1 cellular context compared by ENCODE assay signal in the genomic region with DNA sequence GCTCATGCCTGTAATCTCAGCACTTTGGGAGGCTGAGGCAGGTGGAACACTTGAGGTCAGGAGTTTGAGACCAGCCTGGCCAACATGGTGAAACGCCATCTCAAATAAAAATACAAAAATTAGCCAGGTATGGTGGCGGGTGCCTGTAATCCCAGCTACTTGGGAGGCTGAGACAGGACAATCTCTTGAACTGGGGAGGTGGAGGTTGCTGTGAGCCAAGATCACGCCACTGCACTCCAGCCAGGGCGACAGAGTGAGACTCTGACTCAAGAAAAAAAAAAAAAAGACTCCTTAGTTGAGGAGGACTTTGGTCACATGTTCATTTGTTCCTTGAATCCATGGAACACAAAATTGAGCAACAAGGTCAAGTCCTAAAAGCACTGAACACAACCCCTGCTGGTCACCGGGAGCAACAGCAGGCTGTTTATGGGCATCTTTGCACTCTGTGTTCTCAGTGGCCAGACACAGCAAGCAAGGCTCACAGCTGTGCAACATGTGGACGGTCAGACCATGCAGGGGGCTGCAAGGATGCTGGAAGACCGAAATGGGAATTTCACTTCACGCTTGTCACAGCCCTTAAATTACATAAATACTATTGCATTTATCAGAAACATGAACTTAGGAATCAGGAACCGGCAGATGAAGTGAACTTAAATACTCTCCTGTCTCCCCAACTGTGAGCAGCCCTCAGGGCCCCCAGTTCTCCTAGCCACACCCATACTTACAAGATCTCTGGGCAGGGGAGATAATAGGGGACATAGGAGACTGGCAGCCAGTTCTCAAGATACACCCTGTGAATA.
TF ChIP-seq lines count a peak whose summit lies in the region.

No MANE protein-coding gene starts in this region.

TF ChIP-seq in K562, 482 proteins besides CTCF, POLR2A, EP300 and RAD21 (continues in another document):
- TF ChIP-seq GATA2 (CRISPR knock-in tag; IDR thresholded peaks at IDR 0.05), result no peak
- peak; percentile 51 for TF ChIP-seq SMAD4 (CRISPR knock-in tag; conservative IDR thresholded peaks at IDR 0.05)
- TF ChIP-seq, protein P1, sequence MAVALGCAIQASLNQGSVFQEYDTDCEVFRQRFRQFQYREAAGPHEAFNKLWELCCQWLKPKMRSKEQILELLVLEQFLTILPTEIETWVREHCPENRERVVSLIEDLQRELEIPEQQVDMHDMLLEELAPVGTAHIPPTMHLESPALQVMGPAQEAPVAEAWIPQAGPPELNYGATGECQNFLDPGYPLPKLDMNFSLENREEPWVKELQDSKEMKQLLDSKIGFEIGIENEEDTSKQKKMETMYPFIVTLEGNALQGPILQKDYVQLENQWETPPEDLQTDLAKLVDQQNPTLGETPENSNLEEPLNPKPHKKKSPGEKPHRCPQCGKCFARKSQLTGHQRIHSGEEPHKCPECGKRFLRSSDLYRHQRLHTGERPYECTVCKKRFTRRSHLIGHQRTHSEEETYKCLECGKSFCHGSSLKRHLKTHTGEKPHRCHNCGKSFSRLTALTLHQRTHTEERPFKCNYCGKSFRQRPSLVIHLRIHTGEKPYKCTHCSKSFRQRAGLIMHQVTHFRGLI (CRISPR knock-in tag; IDR thresholded peaks at IDR 0.05), result no peak
- TF ChIP-seq TARDBP (IDR thresholded peaks at IDR 0.05), result no peak
- 0 out of 2 replicates have a peak, but pooled peaks have one; percentile 30 for TF ChIP-seq SMC3 (conservative IDR thresholded peaks at IDR 0.05; ENCODE audit: insufficient read depth, low read depth, low read length)
- no peak for TF ChIP-seq ZNF212 (CRISPR knock-in tag; IDR thresholded peaks at IDR 0.05)
- no peak for TF ChIP-seq ATF1 (CRISPR knock-in tag; IDR thresholded peaks at IDR 0.05)
- TF ChIP-seq ATF1 (tag; IDR thresholded peaks at IDR 0.05), result no peak
- no peak for TF ChIP-seq C11orf30 (IDR thresholded peaks at IDR 0.05; ENCODE audit: low read depth)
- no peak for TF ChIP-seq GATAD2B (IDR thresholded peaks at IDR 0.05; ENCODE audit: borderline replicate concordance)
- TF ChIP-seq HMG20A (CRISPR knock-in tag; conservative IDR thresholded peaks at IDR 0.05), result no peak
- TF ChIP-seq DDX20 (tag; IDR thresholded peaks at IDR 0.05; ENCODE audit: low read depth), result no peak
- TF ChIP-seq RBM34 (IDR thresholded peaks at IDR 0.05; ENCODE audit: borderline replicate concordance, insufficient read depth, low read length), result no peak
- TF ChIP-seq ZNF57 (CRISPR knock-in tag; IDR thresholded peaks at IDR 0.05), result no peak
- TF ChIP-seq DMBX1 (CRISPR knock-in tag; IDR thresholded peaks at IDR 0.05; ENCODE audit: borderline replicate concordance), result no peak
- no peak for TF ChIP-seq NFIX (CRISPR knock-in tag; IDR thresholded peaks at IDR 0.05; ENCODE audit: low read depth)
- TF ChIP-seq ZBTB8A (IDR thresholded peaks at IDR 0.05; ENCODE audit: partially characterized antibody), result no peak
- TF ChIP-seq, protein P2, sequence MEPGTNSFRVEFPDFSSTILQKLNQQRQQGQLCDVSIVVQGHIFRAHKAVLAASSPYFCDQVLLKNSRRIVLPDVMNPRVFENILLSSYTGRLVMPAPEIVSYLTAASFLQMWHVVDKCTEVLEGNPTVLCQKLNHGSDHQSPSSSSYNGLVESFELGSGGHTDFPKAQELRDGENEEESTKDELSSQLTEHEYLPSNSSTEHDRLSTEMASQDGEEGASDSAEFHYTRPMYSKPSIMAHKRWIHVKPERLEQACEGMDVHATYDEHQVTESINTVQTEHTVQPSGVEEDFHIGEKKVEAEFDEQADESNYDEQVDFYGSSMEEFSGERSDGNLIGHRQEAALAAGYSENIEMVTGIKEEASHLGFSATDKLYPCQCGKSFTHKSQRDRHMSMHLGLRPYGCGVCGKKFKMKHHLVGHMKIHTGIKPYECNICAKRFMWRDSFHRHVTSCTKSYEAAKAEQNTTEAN (CRISPR knock-in tag; IDR thresholded peaks at IDR 0.05), result no peak
- TF ChIP-seq, protein P3, sequence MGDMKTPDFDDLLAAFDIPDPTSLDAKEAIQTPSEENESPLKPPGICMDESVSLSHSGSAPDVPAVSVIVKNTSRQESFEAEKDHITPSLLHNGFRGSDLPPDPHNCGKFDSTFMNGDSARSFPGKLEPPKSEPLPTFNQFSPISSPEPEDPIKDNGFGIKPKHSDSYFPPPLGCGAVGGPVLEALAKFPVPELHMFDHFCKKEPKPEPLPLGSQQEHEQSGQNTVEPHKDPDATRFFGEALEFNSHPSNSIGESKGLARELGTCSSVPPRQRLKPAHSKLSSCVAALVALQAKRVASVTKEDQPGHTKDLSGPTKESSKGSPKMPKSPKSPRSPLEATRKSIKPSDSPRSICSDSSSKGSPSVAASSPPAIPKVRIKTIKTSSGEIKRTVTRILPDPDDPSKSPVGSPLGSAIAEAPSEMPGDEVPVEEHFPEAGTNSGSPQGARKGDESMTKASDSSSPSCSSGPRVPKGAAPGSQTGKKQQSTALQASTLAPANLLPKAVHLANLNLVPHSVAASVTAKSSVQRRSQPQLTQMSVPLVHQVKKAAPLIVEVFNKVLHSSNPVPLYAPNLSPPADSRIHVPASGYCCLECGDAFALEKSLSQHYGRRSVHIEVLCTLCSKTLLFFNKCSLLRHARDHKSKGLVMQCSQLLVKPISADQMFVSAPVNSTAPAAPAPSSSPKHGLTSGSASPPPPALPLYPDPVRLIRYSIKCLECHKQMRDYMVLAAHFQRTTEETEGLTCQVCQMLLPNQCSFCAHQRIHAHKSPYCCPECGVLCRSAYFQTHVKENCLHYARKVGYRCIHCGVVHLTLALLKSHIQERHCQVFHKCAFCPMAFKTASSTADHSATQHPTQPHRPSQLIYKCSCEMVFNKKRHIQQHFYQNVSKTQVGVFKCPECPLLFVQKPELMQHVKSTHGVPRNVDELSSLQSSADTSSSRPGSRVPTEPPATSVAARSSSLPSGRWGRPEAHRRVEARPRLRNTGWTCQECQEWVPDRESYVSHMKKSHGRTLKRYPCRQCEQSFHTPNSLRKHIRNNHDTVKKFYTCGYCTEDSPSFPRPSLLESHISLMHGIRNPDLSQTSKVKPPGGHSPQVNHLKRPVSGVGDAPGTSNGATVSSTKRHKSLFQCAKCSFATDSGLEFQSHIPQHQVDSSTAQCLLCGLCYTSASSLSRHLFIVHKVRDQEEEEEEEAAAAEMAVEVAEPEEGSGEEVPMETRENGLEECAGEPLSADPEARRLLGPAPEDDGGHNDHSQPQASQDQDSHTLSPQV (IDR thresholded peaks at IDR 0.05), result peak; percentile 57; the same call in 1 of the 2 replicates
- TF ChIP-seq, protein P4, sequence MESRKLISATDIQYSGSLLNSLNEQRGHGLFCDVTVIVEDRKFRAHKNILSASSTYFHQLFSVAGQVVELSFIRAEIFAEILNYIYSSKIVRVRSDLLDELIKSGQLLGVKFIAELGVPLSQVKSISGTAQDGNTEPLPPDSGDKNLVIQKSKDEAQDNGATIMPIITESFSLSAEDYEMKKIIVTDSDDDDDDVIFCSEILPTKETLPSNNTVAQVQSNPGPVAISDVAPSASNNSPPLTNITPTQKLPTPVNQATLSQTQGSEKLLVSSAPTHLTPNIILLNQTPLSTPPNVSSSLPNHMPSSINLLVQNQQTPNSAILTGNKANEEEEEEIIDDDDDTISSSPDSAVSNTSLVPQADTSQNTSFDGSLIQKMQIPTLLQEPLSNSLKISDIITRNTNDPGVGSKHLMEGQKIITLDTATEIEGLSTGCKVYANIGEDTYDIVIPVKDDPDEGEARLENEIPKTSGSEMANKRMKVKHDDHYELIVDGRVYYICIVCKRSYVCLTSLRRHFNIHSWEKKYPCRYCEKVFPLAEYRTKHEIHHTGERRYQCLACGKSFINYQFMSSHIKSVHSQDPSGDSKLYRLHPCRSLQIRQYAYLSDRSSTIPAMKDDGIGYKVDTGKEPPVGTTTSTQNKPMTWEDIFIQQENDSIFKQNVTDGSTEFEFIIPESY (CRISPR knock-in tag; IDR thresholded peaks at IDR 0.05), result no peak
- no peak for TF ChIP-seq FOXP1 (CRISPR knock-in tag; IDR thresholded peaks at IDR 0.05)
- TF ChIP-seq ETV6 (IDR thresholded peaks at IDR 0.05; ENCODE audit: borderline replicate concordance in 1 of 2, low read depth in 2 of 2, low read length in 1 of 2), result no peak
- TF ChIP-seq ETV6 (CRISPR knock-in tag; IDR thresholded peaks at IDR 0.05; ENCODE audit: borderline replicate concordance), result no peak
- no peak for TF ChIP-seq TEAD2 (tag; IDR thresholded peaks at IDR 0.05)
- TF ChIP-seq KLF6 (CRISPR knock-in tag; IDR thresholded peaks at IDR 0.05; ENCODE audit: borderline replicate concordance), result no peak
- TF ChIP-seq, protein P5, sequence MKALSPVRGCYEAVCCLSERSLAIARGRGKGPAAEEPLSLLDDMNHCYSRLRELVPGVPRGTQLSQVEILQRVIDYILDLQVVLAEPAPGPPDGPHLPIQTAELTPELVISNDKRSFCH (CRISPR knock-in tag; IDR thresholded peaks at IDR 0.05), result no peak
- TF ChIP-seq, protein P5 (tag; IDR thresholded peaks at IDR 0.05), result no peak
- TF ChIP-seq KDM5B (IDR thresholded peaks at IDR 0.05; ENCODE audit: insufficient replicate concordance, low read depth, low read length), result no peak
- TF ChIP-seq CCAR2 (IDR thresholded peaks at IDR 0.05; ENCODE audit: low read depth, low read length), result no peak
- no peak for TF ChIP-seq ZNF408 (CRISPR knock-in tag; IDR thresholded peaks at IDR 0.05; ENCODE audit: low read depth)
- no peak for TF ChIP-seq BRD4 (IDR thresholded peaks at IDR 0.05)
- TF ChIP-seq, protein P6, sequence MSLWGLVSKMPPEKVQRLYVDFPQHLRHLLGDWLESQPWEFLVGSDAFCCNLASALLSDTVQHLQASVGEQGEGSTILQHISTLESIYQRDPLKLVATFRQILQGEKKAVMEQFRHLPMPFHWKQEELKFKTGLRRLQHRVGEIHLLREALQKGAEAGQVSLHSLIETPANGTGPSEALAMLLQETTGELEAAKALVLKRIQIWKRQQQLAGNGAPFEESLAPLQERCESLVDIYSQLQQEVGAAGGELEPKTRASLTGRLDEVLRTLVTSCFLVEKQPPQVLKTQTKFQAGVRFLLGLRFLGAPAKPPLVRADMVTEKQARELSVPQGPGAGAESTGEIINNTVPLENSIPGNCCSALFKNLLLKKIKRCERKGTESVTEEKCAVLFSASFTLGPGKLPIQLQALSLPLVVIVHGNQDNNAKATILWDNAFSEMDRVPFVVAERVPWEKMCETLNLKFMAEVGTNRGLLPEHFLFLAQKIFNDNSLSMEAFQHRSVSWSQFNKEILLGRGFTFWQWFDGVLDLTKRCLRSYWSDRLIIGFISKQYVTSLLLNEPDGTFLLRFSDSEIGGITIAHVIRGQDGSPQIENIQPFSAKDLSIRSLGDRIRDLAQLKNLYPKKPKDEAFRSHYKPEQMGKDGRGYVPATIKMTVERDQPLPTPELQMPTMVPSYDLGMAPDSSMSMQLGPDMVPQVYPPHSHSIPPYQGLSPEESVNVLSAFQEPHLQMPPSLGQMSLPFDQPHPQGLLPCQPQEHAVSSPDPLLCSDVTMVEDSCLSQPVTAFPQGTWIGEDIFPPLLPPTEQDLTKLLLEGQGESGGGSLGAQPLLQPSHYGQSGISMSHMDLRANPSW (CRISPR knock-in tag; IDR thresholded peaks at IDR 0.05), result no peak
- TF ChIP-seq JUND (IDR thresholded peaks at IDR 0.05; ENCODE audit: borderline replicate concordance, low read depth, low read length), result peak; percentile 20; the same call in 1 of the 2 replicates
- TF ChIP-seq JUND (tag; IDR thresholded peaks at IDR 0.05; ENCODE audit: borderline replicate concordance, low read depth, low read length), result no peak
- TF ChIP-seq MAFG (tag; conservative IDR thresholded peaks at IDR 0.05), result no peak
- TF ChIP-seq, protein P7, sequence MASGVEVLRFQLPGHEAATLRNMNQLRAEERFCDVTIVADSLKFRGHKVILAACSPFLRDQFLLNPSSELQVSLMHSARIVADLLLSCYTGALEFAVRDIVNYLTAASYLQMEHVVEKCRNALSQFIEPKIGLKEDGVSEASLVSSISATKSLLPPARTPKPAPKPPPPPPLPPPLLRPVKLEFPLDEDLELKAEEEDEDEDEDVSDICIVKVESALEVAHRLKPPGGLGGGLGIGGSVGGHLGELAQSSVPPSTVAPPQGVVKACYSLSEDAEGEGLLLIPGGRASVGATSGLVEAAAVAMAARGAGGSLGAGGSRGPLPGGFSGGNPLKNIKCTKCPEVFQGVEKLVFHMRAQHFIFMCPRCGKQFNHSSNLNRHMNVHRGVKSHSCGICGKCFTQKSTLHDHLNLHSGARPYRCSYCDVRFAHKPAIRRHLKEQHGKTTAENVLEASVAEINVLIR (CRISPR knock-in tag; IDR thresholded peaks at IDR 0.05), result no peak
- no peak for TF ChIP-seq ZNF174 (CRISPR knock-in tag; IDR thresholded peaks at IDR 0.05)
- peak in 1 of 2 experiments; percentile 29; a peak in 1 of 4 replicates for TF ChIP-seq NRF1 (conservative IDR thresholded peaks at IDR 0.05 in 1 of 2, IDR thresholded peaks at IDR 0.05 in 1 of 2)
- peak; percentile 43; the same call in 1 of the 2 replicates for TF ChIP-seq ZC3H8 (IDR thresholded peaks at IDR 0.05)
- TF ChIP-seq, protein P8, sequence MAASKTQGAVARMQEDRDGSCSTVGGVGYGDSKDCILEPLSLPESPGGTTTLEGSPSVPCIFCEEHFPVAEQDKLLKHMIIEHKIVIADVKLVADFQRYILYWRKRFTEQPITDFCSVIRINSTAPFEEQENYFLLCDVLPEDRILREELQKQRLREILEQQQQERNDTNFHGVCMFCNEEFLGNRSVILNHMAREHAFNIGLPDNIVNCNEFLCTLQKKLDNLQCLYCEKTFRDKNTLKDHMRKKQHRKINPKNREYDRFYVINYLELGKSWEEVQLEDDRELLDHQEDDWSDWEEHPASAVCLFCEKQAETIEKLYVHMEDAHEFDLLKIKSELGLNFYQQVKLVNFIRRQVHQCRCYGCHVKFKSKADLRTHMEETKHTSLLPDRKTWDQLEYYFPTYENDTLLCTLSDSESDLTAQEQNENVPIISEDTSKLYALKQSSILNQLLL (CRISPR knock-in tag; IDR thresholded peaks at IDR 0.05; ENCODE audit: borderline replicate concordance), result no peak
- peak in 1 of 3 experiments; percentile 21 for TF ChIP-seq YY1 (IDR thresholded peaks at IDR 0.05; ENCODE audit: borderline replicate concordance in 1 of 3, control insufficient read depth in 1 of 3, extremely low read depth in 1 of 3, insufficient read depth in 3 of 3, insufficient read length in 1 of 3, insufficient replicate concordance in 2 of 3, low read depth in 1 of 3, low read length in 2 of 3)
- TF ChIP-seq NR4A1 (CRISPR knock-in tag; IDR thresholded peaks at IDR 0.05), result no peak
- no peak for TF ChIP-seq NR4A1 (tag; IDR thresholded peaks at IDR 0.05)
- TF ChIP-seq ARID1B (IDR thresholded peaks at IDR 0.05), result 0 out of 2 replicates have a peak, but pooled peaks have one; percentile 16
- TF ChIP-seq ZNF785 (CRISPR knock-in tag; IDR thresholded peaks at IDR 0.05), result 0 out of 2 replicates have a peak, but pooled peaks have one; percentile 62
- TF ChIP-seq, protein P9, sequence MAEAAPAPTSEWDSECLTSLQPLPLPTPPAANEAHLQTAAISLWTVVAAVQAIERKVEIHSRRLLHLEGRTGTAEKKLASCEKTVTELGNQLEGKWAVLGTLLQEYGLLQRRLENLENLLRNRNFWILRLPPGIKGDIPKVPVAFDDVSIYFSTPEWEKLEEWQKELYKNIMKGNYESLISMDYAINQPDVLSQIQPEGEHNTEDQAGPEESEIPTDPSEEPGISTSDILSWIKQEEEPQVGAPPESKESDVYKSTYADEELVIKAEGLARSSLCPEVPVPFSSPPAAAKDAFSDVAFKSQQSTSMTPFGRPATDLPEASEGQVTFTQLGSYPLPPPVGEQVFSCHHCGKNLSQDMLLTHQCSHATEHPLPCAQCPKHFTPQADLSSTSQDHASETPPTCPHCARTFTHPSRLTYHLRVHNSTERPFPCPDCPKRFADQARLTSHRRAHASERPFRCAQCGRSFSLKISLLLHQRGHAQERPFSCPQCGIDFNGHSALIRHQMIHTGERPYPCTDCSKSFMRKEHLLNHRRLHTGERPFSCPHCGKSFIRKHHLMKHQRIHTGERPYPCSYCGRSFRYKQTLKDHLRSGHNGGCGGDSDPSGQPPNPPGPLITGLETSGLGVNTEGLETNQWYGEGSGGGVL (CRISPR knock-in tag; IDR thresholded peaks at IDR 0.05), result no peak
